In the genomic region with DNA sequence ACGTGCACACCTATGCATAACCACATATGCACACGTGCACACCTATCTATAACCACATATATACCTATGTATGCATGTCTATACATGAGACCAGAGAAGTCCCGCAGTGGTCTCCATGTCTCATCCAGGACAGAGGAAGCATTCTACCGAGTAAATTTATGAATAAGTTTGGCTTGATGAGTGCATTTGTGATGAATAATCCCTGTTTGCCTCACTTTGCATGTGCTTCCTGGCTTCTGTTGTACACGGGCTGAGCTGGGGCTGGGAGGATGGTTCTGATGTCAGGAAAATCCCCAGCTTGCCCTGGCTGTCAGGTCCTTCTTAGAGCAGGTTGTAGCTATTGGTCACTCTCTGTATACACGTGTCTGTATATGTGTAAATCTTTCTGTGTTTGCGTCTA, we compare ENCODE assay signal across 23 cellular contexts.
"Had no signal": no experiment of that assay in that cellular context is flagged by ENCODE, and none has a peak within 500 bp of the region (broad histone marks: within the 10 kb centered on the region; RNA-seq: fewer than 3 reads in every experiment).

No MANE protein-coding gene starts in this region.

- FAIRE-seq: endothelial cell of umbilical vein, keratinocyte, pancreas had no signal

- DNase-seq: colonic mucosa; dermis blood vessel endothelial cell; effector CD4-positive, alpha-beta T cell; endodermal cell; immature natural killer cell; left cardiac atrium; left ventricle myocardium inferior; mesenchymal stem cell; midbrain; nucleus accumbens; pancreas; stimulated activated CD4-positive, alpha-beta T cell treated with anti-CD3 and anti-CD28 coated beads, Interleukin-4, amount 100 ng/mL, for 24 hours; stimulated activated naive CD4-positive, alpha-beta T cell; stomach; substantia nigra; transverse colon had no signal

- H3K4me1 ChIP-seq: colonic mucosa, left ventricle myocardium inferior, neural progenitor cell, pancreas, stomach, transverse colon had no signal

- ATAC-seq: left cardiac atrium; natural killer cell treated with Interleukin-12 subunit alpha and Interleukin-12 subunit beta and Interleukin-15 and Interleukin-18, amount 100 ng/mL, for 72 hours; pancreas; right cardiac atrium had no signal

- H3K27ac ChIP-seq: colonic mucosa, left ventricle myocardium inferior, neural progenitor cell, pancreas, stomach, thoracic aorta, transverse colon had no signal

- H3K4me3 ChIP-seq: colonic mucosa, left ventricle myocardium inferior, lung, neural progenitor cell, pancreas, stomach, thoracic aorta, transverse colon had no signal

- H3K27me3 ChIP-seq: colonic mucosa, neural progenitor cell, pancreas, stomach, transverse colon had no signal

- H3K36me3 ChIP-seq: colonic mucosa, left ventricle myocardium inferior, neural progenitor cell, pancreas, stomach, thoracic aorta, transverse colon had no signal

- H3K9me3 ChIP-seq: colonic mucosa, left ventricle myocardium inferior, pancreas, stomach, thoracic aorta, transverse colon had no signal
